Comparison of ENCODE assay signal across 35 cellular contexts in the genomic region with DNA sequence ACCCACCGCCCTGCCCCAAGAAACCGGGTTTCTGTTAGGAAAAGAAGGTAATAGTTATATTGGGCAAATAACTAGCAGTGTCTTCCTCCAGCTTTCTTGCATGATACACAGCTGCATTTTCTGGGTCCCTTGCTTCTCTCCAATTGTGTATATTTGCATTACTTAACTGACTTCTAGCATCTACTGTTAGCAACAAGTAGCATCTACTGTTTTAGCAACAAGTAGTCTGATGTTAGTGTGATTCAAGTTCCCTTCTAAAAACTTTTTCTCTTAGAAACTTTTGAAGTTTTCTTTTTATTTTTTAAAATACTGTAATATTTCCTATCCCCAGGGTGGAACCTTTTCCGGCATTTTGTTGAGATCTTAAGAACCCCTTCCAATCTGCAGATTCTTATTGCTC.
"Had no signal": no experiment of that assay in that cellular context is flagged by ENCODE, and none has a peak within 500 bp of the region (broad histone marks: within the 10 kb centered on the region; RNA-seq: fewer than 3 reads in every experiment).

No MANE protein-coding gene starts in this region.

- H3K27me3 ChIP-seq: MG63 had no signal

- H3K36me3 ChIP-seq: MG63 had no signal

- DNase-seq: Karpas-422, Kasumi-1, MG63, MM.1S, MV-4-11, NCI-H1048, NCI-H1092, NCI-H1092 treated with DMSO at 0.1 percent for 48 hours, NCI-H1105, NCI-H1105 treated with DMSO at 0.1 percent for 48 hours, NCI-H1417, NCI-H1417 treated with DMSO at 0.1 percent for 48 hours, NCI-H1436, NCI-H1436 treated with DMSO at 0.1 percent for 48 hours, NCI-H146, NCI-H1694, NCI-H1694 treated with DMSO at 0.1 percent for 48 hours, NCI-H187, NCI-H187 treated with DMSO at 0.1 percent for 48 hours, NCI-H1930, NCI-H2029, NCI-H2029 treated with DMSO at 0.1 percent for 48 hours, NCI-H2081, NCI-H2081 treated with DMSO at 0.1 percent for 48 hours, NCI-H2107, NCI-H2171, NCI-H2171 treated with DMSO at 0.1 percent for 48 hours, NCI-H2227 treated with DMSO at 0.1 percent for 48 hours, NCI-H226, NCI-H345, NCI-H446, NCI-H446 treated with DMSO at 0.1 percent for 48 hours, NCI-H510A, NCI-H510A treated with DMSO at 0.1 percent for 48 hours, NCI-H524 had no signal

- H3K9me3 ChIP-seq: MG63 had no signal

- H3K4me3 ChIP-seq: MG63 had no signal
